In the genomic region with DNA sequence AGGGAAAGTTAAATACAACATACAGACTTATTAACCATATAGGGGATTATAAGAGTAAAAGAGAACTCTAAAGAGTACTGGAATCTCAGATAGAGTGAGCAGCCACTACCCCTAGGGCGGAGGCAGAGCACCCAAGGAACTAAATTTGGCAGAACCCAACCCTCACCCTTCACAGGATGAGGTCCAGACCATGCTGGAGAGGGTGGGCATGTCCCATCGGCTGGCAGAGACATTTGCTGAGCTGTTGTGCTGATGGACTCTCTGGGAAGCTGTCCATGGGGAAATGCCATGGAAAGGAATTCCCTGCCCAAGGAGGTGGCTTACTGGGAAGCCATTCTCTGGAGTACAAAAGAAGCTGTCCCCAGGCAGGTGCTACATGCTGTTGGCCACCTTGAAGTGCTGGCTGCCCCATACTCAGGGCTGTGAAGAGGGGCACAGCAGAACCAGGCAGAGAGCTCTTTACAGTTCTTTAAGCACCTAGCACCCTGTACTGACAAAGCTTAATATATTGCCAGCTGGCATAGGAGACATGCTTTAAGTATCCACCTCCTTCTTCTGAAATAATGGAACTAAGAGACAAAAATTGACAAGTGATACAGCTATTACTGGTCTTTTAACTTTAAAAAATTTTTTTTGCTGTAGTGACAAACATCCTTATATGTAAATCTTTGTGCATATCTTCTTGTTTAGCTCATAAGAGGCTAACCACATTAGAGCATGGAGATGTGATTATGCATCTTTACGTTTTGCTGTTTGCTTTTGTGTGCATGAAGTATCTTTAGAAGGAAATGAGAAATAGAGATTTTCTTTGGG, we compare ENCODE assay signal across 2 cellular contexts.
TF ChIP-seq lines count a peak whose summit lies in the region.

No MANE protein-coding gene starts in this region.

TF ChIP-seq in SK-N-SH treated with all-trans-retinoic acid at 6 μM for 48 hours, 23 proteins besides CTCF, POLR2A, EP300 and RAD21:
- TF ChIP-seq, protein P1, sequence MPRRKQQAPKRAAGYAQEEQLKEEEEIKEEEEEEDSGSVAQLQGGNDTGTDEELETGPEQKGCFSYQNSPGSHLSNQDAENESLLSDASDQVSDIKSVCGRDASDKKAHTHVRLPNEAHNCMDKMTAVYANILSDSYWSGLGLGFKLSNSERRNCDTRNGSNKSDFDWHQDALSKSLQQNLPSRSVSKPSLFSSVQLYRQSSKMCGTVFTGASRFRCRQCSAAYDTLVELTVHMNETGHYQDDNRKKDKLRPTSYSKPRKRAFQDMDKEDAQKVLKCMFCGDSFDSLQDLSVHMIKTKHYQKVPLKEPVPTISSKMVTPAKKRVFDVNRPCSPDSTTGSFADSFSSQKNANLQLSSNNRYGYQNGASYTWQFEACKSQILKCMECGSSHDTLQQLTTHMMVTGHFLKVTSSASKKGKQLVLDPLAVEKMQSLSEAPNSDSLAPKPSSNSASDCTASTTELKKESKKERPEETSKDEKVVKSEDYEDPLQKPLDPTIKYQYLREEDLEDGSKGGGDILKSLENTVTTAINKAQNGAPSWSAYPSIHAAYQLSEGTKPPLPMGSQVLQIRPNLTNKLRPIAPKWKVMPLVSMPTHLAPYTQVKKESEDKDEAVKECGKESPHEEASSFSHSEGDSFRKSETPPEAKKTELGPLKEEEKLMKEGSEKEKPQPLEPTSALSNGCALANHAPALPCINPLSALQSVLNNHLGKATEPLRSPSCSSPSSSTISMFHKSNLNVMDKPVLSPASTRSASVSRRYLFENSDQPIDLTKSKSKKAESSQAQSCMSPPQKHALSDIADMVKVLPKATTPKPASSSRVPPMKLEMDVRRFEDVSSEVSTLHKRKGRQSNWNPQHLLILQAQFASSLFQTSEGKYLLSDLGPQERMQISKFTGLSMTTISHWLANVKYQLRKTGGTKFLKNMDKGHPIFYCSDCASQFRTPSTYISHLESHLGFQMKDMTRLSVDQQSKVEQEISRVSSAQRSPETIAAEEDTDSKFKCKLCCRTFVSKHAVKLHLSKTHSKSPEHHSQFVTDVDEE (CRISPR knock-in tag; IDR thresholded peaks at IDR 0.05), result no peak
- TF ChIP-seq TCF4 (CRISPR knock-in tag; IDR thresholded peaks at IDR 0.05; ENCODE audit: borderline replicate concordance) (no peak), ARNTL (CRISPR knock-in tag; IDR thresholded peaks at IDR 0.05; ENCODE audit: borderline replicate concordance, low read depth) (no peak)
- TF ChIP-seq, protein P2, sequence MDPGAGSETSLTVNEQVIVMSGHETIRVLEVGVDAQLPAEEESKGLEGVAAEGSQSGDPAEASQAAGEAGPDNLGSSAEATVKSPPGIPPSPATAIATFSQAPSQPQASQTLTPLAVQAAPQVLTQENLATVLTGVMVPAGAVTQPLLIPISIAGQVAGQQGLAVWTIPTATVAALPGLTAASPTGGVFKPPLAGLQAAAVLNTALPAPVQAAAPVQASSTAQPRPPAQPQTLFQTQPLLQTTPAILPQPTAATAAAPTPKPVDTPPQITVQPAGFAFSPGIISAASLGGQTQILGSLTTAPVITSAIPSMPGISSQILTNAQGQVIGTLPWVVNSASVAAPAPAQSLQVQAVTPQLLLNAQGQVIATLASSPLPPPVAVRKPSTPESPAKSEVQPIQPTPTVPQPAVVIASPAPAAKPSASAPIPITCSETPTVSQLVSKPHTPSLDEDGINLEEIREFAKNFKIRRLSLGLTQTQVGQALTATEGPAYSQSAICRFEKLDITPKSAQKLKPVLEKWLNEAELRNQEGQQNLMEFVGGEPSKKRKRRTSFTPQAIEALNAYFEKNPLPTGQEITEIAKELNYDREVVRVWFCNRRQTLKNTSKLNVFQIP (CRISPR knock-in tag; IDR thresholded peaks at IDR 0.05; ENCODE audit: borderline replicate concordance, low read depth), result no peak
- TF ChIP-seq, protein P3, sequence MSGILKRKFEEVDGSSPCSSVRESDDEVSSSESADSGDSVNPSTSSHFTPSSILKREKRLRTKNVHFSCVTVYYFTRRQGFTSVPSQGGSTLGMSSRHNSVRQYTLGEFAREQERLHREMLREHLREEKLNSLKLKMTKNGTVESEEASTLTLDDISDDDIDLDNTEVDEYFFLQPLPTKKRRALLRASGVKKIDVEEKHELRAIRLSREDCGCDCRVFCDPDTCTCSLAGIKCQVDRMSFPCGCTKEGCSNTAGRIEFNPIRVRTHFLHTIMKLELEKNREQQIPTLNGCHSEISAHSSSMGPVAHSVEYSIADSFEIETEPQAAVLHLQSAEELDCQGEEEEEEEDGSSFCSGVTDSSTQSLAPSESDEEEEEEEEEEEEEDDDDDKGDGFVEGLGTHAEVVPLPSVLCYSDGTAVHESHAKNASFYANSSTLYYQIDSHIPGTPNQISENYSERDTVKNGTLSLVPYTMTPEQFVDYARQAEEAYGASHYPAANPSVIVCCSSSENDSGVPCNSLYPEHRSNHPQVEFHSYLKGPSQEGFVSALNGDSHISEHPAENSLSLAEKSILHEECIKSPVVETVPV (CRISPR knock-in tag; IDR thresholded peaks at IDR 0.05), result no peak

TF ChIP-seq in SK-N-SH, 30 proteins besides CTCF, POLR2A, EP300 and RAD21 (continued from another document):
- TF ChIP-seq FOXM1 (IDR thresholded peaks at IDR 0.05; ENCODE audit: low read depth), result no peak
- no peak for TF ChIP-seq EZH2phosphoT487 (IDR thresholded peaks at IDR 0.05; ENCODE audit: borderline replicate concordance, low read depth)
